9 cellular contexts compared by ENCODE assay signal in genomic region chr18:29874519-29875098, GRCh38.
DNase-seq lines count a peak whose midpoint lies in the region; ATAC-seq, FAIRE-seq and TF ChIP-seq lines count a peak whose summit lies in the region.
"Had no signal": no experiment of that assay in that cellular context is flagged by ENCODE, and none has a peak within 500 bp of the region (broad histone marks: within the 10 kb centered on the region; RNA-seq: fewer than 3 reads in every experiment).

No MANE protein-coding gene starts in this region.

- peak; percentile 49 to 55 (median 54) for ATAC-seq in right lobe of liver

- H3K4me3 ChIP-seq in MM.1S (ENCODE audit: low read length) (no peak overlapping the region), WERI-Rb-1 (ENCODE audit: low read depth, low read length) (no peak overlapping the region), right lobe of liver (no peak overlapping the region), coronary artery (no peak overlapping the region)
- H3K4me3 ChIP-seq: BLaER1 had no signal

- H3K27me3 ChIP-seq in MM.1S (replicated peaks; ENCODE audit: insufficient read depth, low read length): no peaks in the 10 kb centered on the region
- no peaks in the 10 kb centered on the region for H3K27me3 ChIP-seq in WERI-Rb-1 (ENCODE audit: insufficient read depth, low read depth, severe bottlenecking)
- no peaks in the 10 kb centered on the region for H3K27me3 ChIP-seq in right lobe of liver
- H3K27me3 ChIP-seq: BLaER1 had no signal

- FAIRE-seq in frontal cortex (lab: Jason Lieb, UNC): no peak

- H3K27ac ChIP-seq in MM.1S (ENCODE audit: low read length): no peak overlapping the region
- H3K27ac ChIP-seq in WERI-Rb-1: no peak overlapping the region
- H3K27ac ChIP-seq in right lobe of liver: no peak overlapping the region
- no peak overlapping the region for H3K27ac ChIP-seq in coronary artery
- H3K27ac ChIP-seq: BLaER1 had no signal

- no peak overlapping the region for H2AFZ ChIP-seq in MM.1S (ENCODE audit: low read length)

- H3K9me3 ChIP-seq in MM.1S (replicated peaks; ENCODE audit: insufficient read depth, low read length) (no peaks in the 10 kb centered on the region), WERI-Rb-1 (ENCODE audit: severe bottlenecking) (no peaks in the 10 kb centered on the region), right lobe of liver (no peaks in the 10 kb centered on the region)

- no peak for TF ChIP-seq POLR2A in right lobe of liver (IDR thresholded peaks at IDR 0.05)

- H4K20me1 ChIP-seq in MM.1S (ENCODE audit: insufficient read depth, low read length): no peaks in the 10 kb centered on the region
- H4K20me1 ChIP-seq: BLaER1 had no signal

- H3F3A ChIP-seq in MM.1S (ENCODE audit: insufficient read depth, low read length): no peaks in the 10 kb centered on the region

- 42% methylated on average over 3 of the region's 3 CpGs for WGBS in right lobe of liver (ENCODE audit: insufficient coverage, low coverage, low lambda C conversion rate, missing lambda C conversion rate)

- H3K4me2 ChIP-seq in MM.1S (ENCODE audit: low read depth, low read length): no peak overlapping the region
- H3K4me2 ChIP-seq: BLaER1 had no signal

- H3K36me3 ChIP-seq in MM.1S (replicated peaks; ENCODE audit: insufficient read depth, low read length): no peaks in the 10 kb centered on the region
- H3K36me3 ChIP-seq in WERI-Rb-1: no peaks in the 10 kb centered on the region
- H3K36me3 ChIP-seq in right lobe of liver: no peaks in the 10 kb centered on the region
- H3K36me3 ChIP-seq: BLaER1 had no signal

- peak; percentile 68 for TF ChIP-seq CTCF in MM.1S (IDR thresholded peaks at IDR 0.05; ENCODE audit: low read length)
- TF ChIP-seq CTCF in WERI-Rb-1 (IDR thresholded peaks at IDR 0.05; ENCODE audit: low read depth, low read length): peak; percentile 48
- TF ChIP-seq CTCF in right lobe of liver (IDR thresholded peaks at IDR 0.05): peak; percentile 40 to 54 (median 46)
- TF ChIP-seq CTCF in coronary artery (IDR thresholded peaks at IDR 0.05): no peak

- H3K9me2 ChIP-seq in MM.1S (replicated peaks; ENCODE audit: insufficient read depth, low read length): no peaks in the 10 kb centered on the region

- peak; percentile 3 for DNase-seq in NCI-H1436 (lab: John Stamatoyannopoulos, UW)
- no peak for DNase-seq in NCI-H1436 treated with DMSO at 0.1 percent for 48 hours (lab: John Stamatoyannopoulos, UW)
- peak; percentile 63 for DNase-seq in MM.1S
- peak; percentile 31 for DNase-seq in WERI-Rb-1
- no peak for DNase-seq in right lobe of liver
- DNase-seq in frontal cortex (ENCODE audit: low spot score in 2 of 2): no peak
- DNase-seq in coronary artery (ENCODE audit: low spot score): no peak
- DNase-seq in DMS153 treated with DMSO at 0.1 percent for 48 hours (lab: John Stamatoyannopoulos, UW; ENCODE audit: unreplicated experiment): no peak

- intact Hi-C loops in right lobe of liver (cut with DNase I): no loop called here

- no peaks in the 10 kb centered on the region for H3K79me2 ChIP-seq in MM.1S (ENCODE audit: low read length)

- no peak overlapping the region for H3K9ac ChIP-seq in MM.1S (ENCODE audit: low read length)
- H3K9ac ChIP-seq: BLaER1 had no signal

- no peaks in the 10 kb centered on the region for H3K4me1 ChIP-seq in MM.1S (ENCODE audit: low read length)
- no peaks in the 10 kb centered on the region for H3K4me1 ChIP-seq in right lobe of liver
- H3K4me1 ChIP-seq: BLaER1 had no signal

Comparison
In these comparisons a context has a peak if more than half of its experiments do, and no peak if none do; other contexts are left out.
1. DNase-seq: peak in NCI-H1436 (single experiment), MM.1S (single experiment) and WERI-Rb-1 (single experiment); none in NCI-H1436 treated with DMSO at 0.1 percent for 48 hours (single experiment), right lobe of liver (0 of 3), frontal cortex (0 of 2), coronary artery (single experiment) and DMS153 treated with DMSO at 0.1 percent for 48 hours (single experiment).